Comparison of ENCODE assay signal across 34 cellular contexts in genomic region chr5:492314-492893, GRCh38.
"Had no signal": no experiment of that assay in that cellular context is flagged by ENCODE, and none has a peak within 500 bp of the region (broad histone marks: within the 10 kb centered on the region; RNA-seq: fewer than 3 reads in every experiment).

No MANE protein-coding gene starts in this region.

- H3K4me1 Mint-ChIP-seq: activated B cell treated with CpG ODN at 0.5 μM for 24 hours; activated CD4-positive, alpha-beta memory T cell treated with anti-CD3 and anti-CD28 coated beads, Interleukin-2, amount 10 ng/mL, durations not matched to agents 7 days and 5 days; activated CD4-positive, alpha-beta T cell treated with anti-CD3 and anti-CD28 coated beads for 36 hours; activated CD4-positive, alpha-beta T cell treated with anti-CD3 and anti-CD28 coated beads, Interleukin-2, amount 10 ng/mL, durations not matched to agents 7 days and 5 days; activated CD8-positive, alpha-beta memory T cell treated with anti-CD3 and anti-CD28 coated beads, Interleukin-2, amount 10 ng/mL, durations not matched to agents 7 days and 5 days; activated naive CD8-positive, alpha-beta T cell treated with anti-CD3 and anti-CD28 coated beads for 36 hours had no signal

- DNase-seq: activated B cell treated with CpG ODN at 0.5 μM for 24 hours; activated CD4-positive, alpha-beta memory T cell treated with anti-CD3 and anti-CD28 coated beads, Interleukin-2, amount 10 ng/mL, durations not matched to agents 7 days and 5 days; activated CD4-positive, alpha-beta T cell treated with anti-CD3 and anti-CD28 coated beads for 1 hour; activated CD4-positive, alpha-beta T cell treated with anti-CD3 and anti-CD28 coated beads for 36 hours; activated CD4-positive, alpha-beta T cell treated with anti-CD3 and anti-CD28 coated beads for 48 hours; activated CD4-positive, alpha-beta T cell treated with anti-CD3 and anti-CD28 coated beads, Interleukin-2, amount 10 ng/mL, durations not matched to agents 7 days and 5 days; activated CD4-positive, alpha-beta T cell treated with anti-CD3 and anti-CD28 coated beads, Interleukin-2, amount 50 U/mL, for 48 hours; activated CD8-positive, alpha-beta memory T cell treated with anti-CD3 and anti-CD28 coated beads for 24 hours; activated CD8-positive, alpha-beta memory T cell treated with anti-CD3 and anti-CD28 coated beads, Interleukin-2, amount 10 ng/mL, durations not matched to agents 7 days and 5 days; activated CD8-positive, alpha-beta memory T cell treated with anti-CD3 and anti-CD28 coated beads, Interleukin-2, amount 50 U/mL, for 48 hours; activated CD8-positive, alpha-beta T cell treated with anti-CD3 and anti-CD28 coated beads, Interleukin-2, amount 10 ng/mL, durations not matched to agents 7 days and 5 days; activated effector memory CD4-positive, alpha-beta T cell treated with Interleukin-2 at 50 U/mL for 16 hours; activated gamma-delta T cell; activated naive CD4-positive, alpha-beta T cell treated with anti-CD3 and anti-CD28 coated beads, Interleukin-2, amount 50 U/mL, for 16 hours; activated naive CD4-positive, alpha-beta T cell treated with Interleukin-2 at 50 U/mL for 16 hours; activated naive CD8-positive, alpha-beta T cell treated with anti-CD3 and anti-CD28 coated beads for 36 hours; activated T-cell treated with anti-CD3 and anti-CD28 coated beads, Interleukin-2, amount 50 U/mL, for 24 hours; activated T-cell treated with anti-CD3 and anti-CD28 coated beads, Interleukin-2, amount 50 U/mL, for 48 hours; adrenal gland; amniotic stem cell; aorta; body of pancreas; brain microvascular endothelial cell; central memory CD4-positive, alpha-beta T cell; T-helper 1 cell; T-helper 2 cell; T-helper 9 cell had no signal

- H3K4me3 Mint-ChIP-seq: activated B cell treated with CpG ODN at 0.5 μM for 24 hours; activated CD4-positive, alpha-beta memory T cell treated with anti-CD3 and anti-CD28 coated beads, Interleukin-2, amount 10 ng/mL, durations not matched to agents 7 days and 5 days; activated CD4-positive, alpha-beta T cell treated with anti-CD3 and anti-CD28 coated beads for 36 hours; activated CD4-positive, alpha-beta T cell treated with anti-CD3 and anti-CD28 coated beads, Interleukin-2, amount 10 ng/mL, durations not matched to agents 7 days and 5 days; activated CD8-positive, alpha-beta memory T cell treated with anti-CD3 and anti-CD28 coated beads, Interleukin-2, amount 10 ng/mL, durations not matched to agents 7 days and 5 days; activated CD8-positive, alpha-beta T cell treated with anti-CD3 and anti-CD28 coated beads, Interleukin-2, amount 10 ng/mL, durations not matched to agents 7 days and 5 days; activated naive CD8-positive, alpha-beta T cell treated with anti-CD3 and anti-CD28 coated beads for 36 hours; activated T-cell treated with anti-CD3 and anti-CD28 coated beads, Interleukin-2, amount 50 U/mL, for 24 hours; T-helper 1 cell treated with Interleukin-12 subunit alpha and Interleukin-12 subunit beta and Interleukin-4 antibody, amounts not matched to agents 30 μg/mL and 1 μg/mL, for 36 hours; T-helper 2 cell treated with Interferon-gamma antibody and Interleukin-4, amounts not matched to agents 5 μg/mL and 100 μg/mL, for 36 hours had no signal

- H3K36me3 Mint-ChIP-seq: activated CD8-positive, alpha-beta memory T cell treated with anti-CD3 and anti-CD28 coated beads, Interleukin-2, amount 10 ng/mL, durations not matched to agents 7 days and 5 days; activated naive CD4-positive, alpha-beta T cell treated with anti-CD3 and anti-CD28 coated beads, Interleukin-2, amount 50 U/mL, for 72 hours; activated naive CD8-positive, alpha-beta T cell treated with anti-CD3 and anti-CD28 coated beads for 36 hours had no signal

- H3K4me1 ChIP-seq: adrenal gland, body of pancreas, breast epithelium had no signal

- ATAC-seq: activated CD4-positive, alpha-beta T cell treated with anti-CD3 and anti-CD28 coated beads for 36 hours; activated CD4-positive, CD25-positive, alpha-beta regulatory T cell treated with anti-CD3 and anti-CD28 coated beads, Interleukin-2, amount 50 U/mL, for 24 hours; activated CD8-positive, alpha-beta memory T cell treated with anti-CD3 and anti-CD28 coated beads, Interleukin-2, amount 10 ng/mL, durations not matched to agents 7 days and 5 days; activated CD8-positive, alpha-beta T cell treated with anti-CD3 and anti-CD28 coated beads, Interleukin-2, amount 10 ng/mL, durations not matched to agents 7 days and 5 days; activated naive CD4-positive, alpha-beta T cell treated with anti-CD3 and anti-CD28 coated beads, Interleukin-2, amount 50 U/mL, for 72 hours; body of pancreas had no signal

- H3K9me3 Mint-ChIP-seq: activated B cell treated with CpG ODN at 0.5 μM for 24 hours; activated CD4-positive, alpha-beta memory T cell treated with anti-CD3 and anti-CD28 coated beads, Interleukin-2, amount 10 ng/mL, durations not matched to agents 7 days and 5 days; activated CD4-positive, alpha-beta T cell treated with anti-CD3 and anti-CD28 coated beads, Interleukin-2, amount 10 ng/mL, durations not matched to agents 7 days and 5 days; activated naive CD4-positive, alpha-beta T cell treated with anti-CD3 and anti-CD28 coated beads, Interleukin-2, amount 50 U/mL, for 72 hours; activated naive CD8-positive, alpha-beta T cell treated with anti-CD3 and anti-CD28 coated beads for 36 hours; activated T-cell treated with anti-CD3 and anti-CD28 coated beads, Interleukin-2, amount 50 U/mL, for 24 hours; activated T-helper 2 cell treated with anti-CD3 and anti-CD28 coated beads, Interferon-gamma antibody, Interleukin-2, Interleukin-4, amounts not matched to agents 10 μg/mL and 5 μg/mL and 100 μg/mL, durations not matched to agents 14 hours and 24 hours and 36 hours; T-helper 1 cell treated with Interleukin-12 subunit alpha and Interleukin-12 subunit beta and Interleukin-4 antibody, amounts not matched to agents 30 μg/mL and 1 μg/mL, for 36 hours; T-helper 2 cell treated with Interferon-gamma antibody and Interleukin-4, amounts not matched to agents 5 μg/mL and 100 μg/mL, for 36 hours had no signal

- H3K27me3 Mint-ChIP-seq: activated CD4-positive, alpha-beta memory T cell treated with anti-CD3 and anti-CD28 coated beads, Interleukin-2, amount 10 ng/mL, durations not matched to agents 7 days and 5 days; activated CD4-positive, alpha-beta T cell treated with anti-CD3 and anti-CD28 coated beads for 36 hours; activated CD4-positive, alpha-beta T cell treated with anti-CD3 and anti-CD28 coated beads, Interleukin-2, amount 10 ng/mL, durations not matched to agents 7 days and 5 days; activated CD8-positive, alpha-beta memory T cell treated with anti-CD3 and anti-CD28 coated beads, Interleukin-2, amount 10 ng/mL, durations not matched to agents 7 days and 5 days; activated naive CD8-positive, alpha-beta T cell treated with anti-CD3 and anti-CD28 coated beads for 36 hours had no signal

- H3K9me3 ChIP-seq: adrenal gland, body of pancreas, breast epithelium had no signal

- H3K4me3 ChIP-seq: adrenal gland, body of pancreas, breast epithelium had no signal

- H3K36me3 ChIP-seq: adrenal gland, brain microvascular endothelial cell, breast epithelium had no signal

- H3K27ac ChIP-seq: adrenal gland, body of pancreas, brain microvascular endothelial cell, breast epithelium, VCaP had no signal

- H3K27ac Mint-ChIP-seq: activated B cell treated with CpG ODN at 0.5 μM for 24 hours; activated CD4-positive, alpha-beta memory T cell treated with anti-CD3 and anti-CD28 coated beads, Interleukin-2, amount 10 ng/mL, durations not matched to agents 7 days and 5 days; activated CD4-positive, alpha-beta T cell treated with anti-CD3 and anti-CD28 coated beads for 36 hours; activated CD4-positive, alpha-beta T cell treated with anti-CD3 and anti-CD28 coated beads, Interleukin-2, amount 10 ng/mL, durations not matched to agents 7 days and 5 days; activated CD8-positive, alpha-beta memory T cell treated with anti-CD3 and anti-CD28 coated beads, Interleukin-2, amount 10 ng/mL, durations not matched to agents 7 days and 5 days; activated CD8-positive, alpha-beta T cell treated with anti-CD3 and anti-CD28 coated beads, Interleukin-2, amount 10 ng/mL, durations not matched to agents 7 days and 5 days; activated naive CD4-positive, alpha-beta T cell treated with anti-CD3 and anti-CD28 coated beads, Interleukin-2, amount 50 U/mL, for 72 hours; activated naive CD8-positive, alpha-beta T cell treated with anti-CD3 and anti-CD28 coated beads for 36 hours; activated T-cell treated with anti-CD3 and anti-CD28 coated beads, Interleukin-2, amount 50 U/mL, for 24 hours; activated T-helper 2 cell treated with anti-CD3 and anti-CD28 coated beads, Interferon-gamma antibody, Interleukin-2, Interleukin-4, amounts not matched to agents 10 μg/mL and 5 μg/mL and 100 μg/mL, durations not matched to agents 14 hours and 24 hours and 36 hours; T-helper 1 cell treated with Interleukin-12 subunit alpha and Interleukin-12 subunit beta and Interleukin-4 antibody, amounts not matched to agents 30 μg/mL and 1 μg/mL, for 36 hours; T-helper 2 cell treated with Interferon-gamma antibody and Interleukin-4, amounts not matched to agents 5 μg/mL and 100 μg/mL, for 36 hours had no signal
